In genomic region chr19:13849277-13849676, GRCh38 we compare ENCODE assay signal across 13 cellular contexts. TPM values are rescaled to one million over a fixed set of nuclear protein-coding genes. Genes with fewer than 3 reads are reported as not detected.
DNase-seq lines count a peak whose midpoint lies in the region; ATAC-seq and TF ChIP-seq lines count a peak whose summit lies in the region.
"Had no signal": no experiment of that assay in that cellular context is flagged by ENCODE, and none has a peak within 500 bp of the region (broad histone marks: within the 10 kb centered on the region; RNA-seq: fewer than 3 reads in every experiment).

No MANE protein-coding gene starts in this region.

- no peaks in the 10 kb centered on the region for H3K36me3 Mint-ChIP-seq in HFFc6 (ENCODE audit: low read depth)
- no peaks in the 10 kb centered on the region for H3K36me3 Mint-ChIP-seq in osteocyte (ENCODE audit: unreplicated experiment)
- no peaks in the 10 kb centered on the region for H3K36me3 Mint-ChIP-seq in WTC11

- H3K9me3 ChIP-seq in A673 (ENCODE audit: low read depth, low read length, poor library complexity, severe bottlenecking): no peaks in the 10 kb centered on the region
- H3K9me3 ChIP-seq: HAP-1 had no signal

- H3K9me3 Mint-ChIP-seq in HFFc6: no peaks in the 10 kb centered on the region
- no peaks in the 10 kb centered on the region for H3K9me3 Mint-ChIP-seq in osteocyte (ENCODE audit: unreplicated experiment)
- H3K9me3 Mint-ChIP-seq in WTC11: no peaks in the 10 kb centered on the region

- POLR2A ChIA-PET in A673 (lab: Charles Lee; ENCODE audit: low non-redundant PET): no interaction called here
- POLR2A ChIA-PET in WTC11 (lab: Charles Lee): interaction anchor here (0.7 kb wide), 1 partner anchor 26 kb away, joined by 3 read pairs; no protein-coding TSS in a partner anchor

- no peaks in the 10 kb centered on the region for H3K27me3 ChIP-seq in A673 (replicated peaks; ENCODE audit: insufficient read depth, low read depth, low read length, poor library complexity)

- TF ChIP-seq CTCF in A673 (conservative IDR thresholded peaks at IDR 0.05; ENCODE audit: low read depth, low read length) (no peak), HFFc6 (IDR thresholded peaks at IDR 0.05) (no peak), osteocyte (IDR thresholded peaks at IDR 0.05) (no peak), WTC11 (IDR thresholded peaks at IDR 0.05) (no peak)

- no peak overlapping the region for H3K4me3 ChIP-seq in A673 (ENCODE audit: low read depth, low read length, poor library complexity, severe bottlenecking)
- H3K4me3 ChIP-seq: HAP-1 had no signal

- CTCF ChIA-PET in A673 (lab: Charles Lee): no interaction called here
- CTCF ChIA-PET in WTC11 (lab: Charles Lee): interaction anchor here (1.1 to 3.4 kb wide), 3 partner anchors 13 to 44 kb away, joined by 3 to 33 read pairs (median 6); no protein-coding TSS in a partner anchor

- DNase-seq in A673 (ENCODE audit: low spot score) (no peak), HFFc6 (no peak), epithelial cell of prostate (ENCODE audit: low read depth, low spot score) (no peak), osteocyte (ENCODE audit: extremely low spot score, unreplicated experiment) (no peak), WTC11 (ENCODE audit: low spot score) (no peak), NCI-H82 treated with DMSO at 0.1 percent for 48 hours (lab: John Stamatoyannopoulos, UW; ENCODE audit: unreplicated experiment) (no peak)
- no peak for DNase-seq in stimulated activated CD4-positive, alpha-beta T cell treated with anti-CD3 and anti-CD28 coated beads, Interleukin-2, amount 100 ng/mL, for 24 hours
- DNase-seq: activated CD8-positive, alpha-beta memory T cell treated with anti-CD3 and anti-CD28 coated beads, Interleukin-2, amount 50 U/mL, for 48 hours; NCI-H2107; stimulated activated CD4-positive, alpha-beta T cell treated with anti-CD3 and anti-CD28 coated beads, Interleukin-15, amount 100 ng/mL, for 24 hours had no signal

- H3K4me1 Mint-ChIP-seq in HFFc6 (ENCODE audit: low read depth): peaks cover 68% of the 10 kb centered on the region
- H3K4me1 Mint-ChIP-seq in osteocyte (ENCODE audit: unreplicated experiment): peaks cover 74% of the 10 kb centered on the region
- peaks cover 33% of the 10 kb centered on the region for H3K4me1 Mint-ChIP-seq in WTC11

- BruUV-seq in A673 (replicated peaks; lab: Mats Ljungman, UMichigan): no TSS peak

- H3K27ac Mint-ChIP-seq in HFFc6 (peak overlapping the region; percentile 100), osteocyte (ENCODE audit: unreplicated experiment) (peak overlapping the region; percentile 100), WTC11 (no peak overlapping the region)

- intact Hi-C loops in A673 (cut with micrococcal nuclease; ENCODE audit: unreplicated experiment): loop anchor here (10.0 kb wide), 1 partner anchor 684 kb away; no protein-coding TSS in a partner anchor

- peaks cover 2% of the 10 kb centered on the region for H3K27me3 Mint-ChIP-seq in HFFc6 (ENCODE audit: insufficient read depth)
- no peaks in the 10 kb centered on the region for H3K27me3 Mint-ChIP-seq in osteocyte (ENCODE audit: unreplicated experiment)
- H3K27me3 Mint-ChIP-seq in WTC11 (ENCODE audit: low read depth): no peaks in the 10 kb centered on the region; the same call in 1 of the 2 replicates

- no peak overlapping the region for H3K4me3 Mint-ChIP-seq in HFFc6
- H3K4me3 Mint-ChIP-seq in osteocyte (ENCODE audit: unreplicated experiment): no peak overlapping the region
- no peak overlapping the region for H3K4me3 Mint-ChIP-seq in WTC11

- H3K27ac ChIP-seq in A673 (ENCODE audit: low read depth, low read length, poor library complexity, severe bottlenecking) (peak overlapping the region; percentile 50), epithelial cell of prostate (peak overlapping the region; percentile 100)

- ATAC-seq in WTC11 (no peak), HG03442 (IDR thresholded peaks at IDR 0.05; ENCODE audit: unreplicated experiment) (no peak)

- peaks cover 38% of the 10 kb centered on the region for H3K4me1 ChIP-seq in A673 (ENCODE audit: insufficient read depth, low read length, poor library complexity, severe bottlenecking)

- no peaks in the 10 kb centered on the region for H3K36me3 ChIP-seq in A673 (ENCODE audit: insufficient read depth, low read length, poor library complexity, severe bottlenecking)
- H3K36me3 ChIP-seq: HAP-1 had no signal

TF ChIP-seq in WTC11, 78 proteins besides CTCF, POLR2A, EP300 and RAD21:
- TF ChIP-seq ZNF671 (CRISPR knock-in tag; IDR thresholded peaks at IDR 0.05) (no peak), SMAD4 (CRISPR knock-in tag; IDR thresholded peaks at IDR 0.05) (no peak), JUN (CRISPR knock-in tag; IDR thresholded peaks at IDR 0.05) (no peak), ZSCAN18 (CRISPR knock-in tag; IDR thresholded peaks at IDR 0.05) (no peak), ZNF425 (CRISPR knock-in tag; conservative IDR thresholded peaks at IDR 0.05) (no peak)
TF ChIP-seq in WTC11: peak in this region for 0.

RNA-seq across cellular contexts. Expression of gene NANOS3, which starts 27.7 kb away (rescaled TPM):
- total RNA-seq in A673 (2021): 4.9 and 7.1 TPM in 2 replicates
- total RNA-seq in HFFc6 (2021; fragmentation: NEBNext Ultra II Directional; extraction: Animal tissue kit (Norgen Biotek cat#: 25700)): 1 to 10 TPM in 5 of 6 experiments, under 1 TPM in 1; 0.91 to 1.7 (median 1.4) TPM
- 1.1 and 3.5 TPM in 2 replicates for total RNA-seq in osteocyte
- total RNA-seq in WTC11 (2021): 0.66 to 1.1 TPM (median 0.71 TPM) in 3 replicates
- total RNA-seq: dermis blood vessel endothelial cell had no signal

RNA-seq across cellular contexts. Expression of gene ZSWIM4, which starts 54.0 kb away (rescaled TPM):
- 9.8 and 13.7 TPM in 2 replicates for total RNA-seq in A673 (2021)
- total RNA-seq in HFFc6 (2021; fragmentation: NEBNext Ultra II Directional; extraction: Animal tissue kit (Norgen Biotek cat#: 25700)): 1 to 10 TPM; 5.0 to 6.0 (median 5.2) TPM
- 14.0 and 15.1 TPM in 2 replicates for total RNA-seq in osteocyte
- total RNA-seq in WTC11 (2021): 33.4 to 35.5 TPM (median 34.2 TPM) in 3 replicates

RNA-seq across cellular contexts. Expression of gene BRME1, which starts 56.6 kb away (rescaled TPM):
- 3.2 and 4.0 TPM in 2 replicates for total RNA-seq in A673 (2021)
- under 1 TPM; 0.37 to 0.67 (median 0.55) TPM for total RNA-seq in HFFc6 (2021; fragmentation: NEBNext Ultra II Directional; extraction: Animal tissue kit (Norgen Biotek cat#: 25700))
- total RNA-seq in osteocyte: 3.7 and 4.1 TPM in 2 replicates
- 5.0 to 7.2 TPM (median 6.4 TPM) in 3 replicates for total RNA-seq in WTC11 (2021)

RNA-seq across cellular contexts. Expression of gene CC2D1A, which starts 56.7 kb away (rescaled TPM):
- total RNA-seq in A673 (2021) (38.6 and 40.9 TPM in 2 replicates), osteocyte (44.3 and 51.3 TPM in 2 replicates), WTC11 (2021) (36.6 to 44.2 TPM (median 42.2 TPM) in 3 replicates)
- 10 to 100 TPM; 22.9 to 28.3 (median 25.5) TPM for total RNA-seq in HFFc6 (2021; fragmentation: NEBNext Ultra II Directional; extraction: Animal tissue kit (Norgen Biotek cat#: 25700))
